ENCODE assay signal across 8 cellular contexts in the genomic region with DNA sequence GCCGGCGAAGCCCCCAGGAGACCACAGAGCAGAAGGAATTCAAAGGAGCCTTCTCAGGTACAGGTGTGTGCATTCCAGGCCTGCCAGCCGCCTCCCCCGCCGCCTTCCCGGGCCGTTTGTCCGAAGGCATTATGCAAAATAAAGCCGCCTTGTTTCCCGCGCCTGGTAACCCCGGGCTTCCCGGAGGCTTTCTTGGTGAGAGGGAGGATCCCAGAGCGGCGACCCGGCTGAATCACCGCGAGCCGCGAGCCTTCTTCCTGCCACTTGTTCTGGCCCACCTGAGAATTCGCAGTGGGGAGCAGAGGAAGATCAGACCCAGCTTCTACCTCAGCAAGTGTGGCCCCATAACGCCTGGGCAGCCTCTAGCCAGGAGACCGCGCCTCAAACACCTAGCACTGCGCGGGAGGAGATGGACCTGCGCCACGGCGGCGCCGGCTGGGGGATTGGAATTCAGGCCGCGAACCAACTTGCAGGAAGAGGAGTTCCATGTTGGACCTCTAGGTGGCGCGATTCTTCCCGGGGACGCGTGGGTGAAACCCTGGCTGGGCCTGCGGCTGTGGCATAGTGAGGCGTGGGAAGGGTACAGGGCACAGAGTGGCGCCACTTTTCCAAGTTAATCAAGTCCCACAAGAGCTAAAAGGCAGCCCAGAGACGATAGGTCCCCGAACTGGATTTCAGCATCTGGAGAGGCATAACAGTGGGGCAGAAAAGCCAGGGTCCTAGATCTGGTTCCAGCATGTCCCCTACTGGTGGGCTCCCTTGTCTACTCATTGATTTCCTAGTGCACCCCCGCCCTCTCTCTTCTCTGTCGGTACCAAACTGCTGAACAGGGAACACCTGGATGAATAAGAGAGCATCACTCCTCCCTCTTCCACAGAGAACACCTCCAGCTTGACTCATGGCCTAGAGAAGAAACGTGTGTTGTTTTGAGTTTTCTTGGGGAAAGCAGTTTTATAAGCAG.
DNase-seq lines count a peak whose midpoint lies in the region; ATAC-seq and TF ChIP-seq lines count a peak whose summit lies in the region.

No MANE protein-coding gene starts in this region.

- intact Hi-C loops in thyroid gland (cut with DNase I) = no loop called here

- H3K27me3 ChIP-seq in BE2C (no peaks in the 10 kb centered on the region), thyroid gland (no peaks in the 10 kb centered on the region)

- TF ChIP-seq POLR2A in thyroid gland (IDR thresholded peaks at IDR 0.05) = no peak

- no peaks in the 10 kb centered on the region for H3K36me3 ChIP-seq in BE2C
- H3K36me3 ChIP-seq in thyroid gland = no peaks in the 10 kb centered on the region

- DNase-seq in BE2C (peak; percentile 28), NCI-H82 (lab: John Stamatoyannopoulos, UW) (peak; percentile 67), activated T-helper 1 cell treated with Interleukin-2 at 50 U/mL for 16 hours (ENCODE audit: low read depth) (peak; percentile 34), foreskin melanocyte (peak; percentile 7), omental fat pad (ENCODE audit: low spot score) (peak; percentile 30), thyroid gland (peak; percentile 3 to 6)

- H3K4me1 ChIP-seq in BE2C = no peaks in the 10 kb centered on the region
- H3K4me1 ChIP-seq in thyroid gland = peaks cover 0 to 9% of the 10 kb centered on the region in 2 donors

- peak; percentile 42 for TF ChIP-seq CTCF in BE2C (IDR thresholded peaks at IDR 0.05; ENCODE audit: low read depth, low read length)
- TF ChIP-seq CTCF in omental fat pad (IDR thresholded peaks at IDR 0.05) = peak in 1 of 3 donors; percentile 19
- TF ChIP-seq CTCF in thyroid gland (IDR thresholded peaks at IDR 0.05) = peak in 1 of 6 experiments; percentile 34

- no peaks in the 10 kb centered on the region for H3K9me3 ChIP-seq in BE2C
- H3K9me3 ChIP-seq in thyroid gland = no peaks in the 10 kb centered on the region

- H3K4me3 ChIP-seq in BE2C (ENCODE audit: low read depth, low read length) (no peak overlapping the region), thyroid gland (replicated peaks in 1 of 3) (no peak overlapping the region)

- WGBS in thyroid gland, 2 donors = 25 to 63% methylated on average over 7 to 13 of the region's 46 CpGs

- no peak overlapping the region for H3K27ac ChIP-seq in thyroid gland

- ATAC-seq in GM21723 (IDR thresholded peaks at IDR 0.05; ENCODE audit: unreplicated experiment) = peak; percentile 66
- ATAC-seq in omental fat pad (ENCODE audit: low FRiP score) = peak; percentile 64
- ATAC-seq in GM19328 (IDR thresholded peaks at IDR 0.05; ENCODE audit: unreplicated experiment) = no peak

Comparison
In these comparisons a context has a peak if more than half of its experiments do, and no peak if none do; other contexts are left out.
1. DNase-seq: peak in every context shown above with its lines; median percentile 67 in NCI-H82; 34 in activated T-helper 1 cell treated with Interleukin-2 at 50 U/mL for 16 hours; 30 in omental fat pad; 28 in BE2C; 7 in foreskin melanocyte; 4 in thyroid gland.